1 cellular context compared by ENCODE assay signal in the genomic region with DNA sequence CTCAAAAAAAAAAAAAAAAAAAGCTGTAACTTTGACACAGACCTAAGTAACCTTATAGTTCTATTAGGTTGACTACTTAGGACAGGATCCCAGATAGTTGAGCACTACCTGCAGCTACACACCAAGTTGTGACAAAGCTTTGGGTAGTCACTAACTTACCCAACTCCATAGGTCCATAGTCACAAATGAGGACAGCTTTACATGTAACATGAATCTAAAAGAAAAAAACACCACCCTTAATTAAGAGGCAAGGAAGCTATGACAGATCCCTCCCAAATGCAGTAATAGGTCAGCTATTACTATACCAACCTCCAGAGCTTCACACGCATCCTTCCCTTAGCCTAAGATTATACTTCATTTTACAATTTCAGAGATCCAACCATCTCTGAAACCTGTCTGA.
TF ChIP-seq lines count a peak whose summit lies in the region.

No MANE protein-coding gene starts in this region.

TF ChIP-seq in A549, 52 proteins besides CTCF, POLR2A, EP300 and RAD21 (continued from another document):
- TF ChIP-seq, protein P1, sequence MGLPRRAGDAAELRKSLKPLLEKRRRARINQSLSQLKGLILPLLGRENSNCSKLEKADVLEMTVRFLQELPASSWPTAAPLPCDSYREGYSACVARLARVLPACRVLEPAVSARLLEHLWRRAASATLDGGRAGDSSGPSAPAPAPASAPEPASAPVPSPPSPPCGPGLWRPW (IDR thresholded peaks at IDR 0.05) = no peak
- no peak for TF ChIP-seq MYC (IDR thresholded peaks at IDR 0.05; ENCODE audit: borderline replicate concordance, low read length)
- no peak for TF ChIP-seq ZC3H11A (IDR thresholded peaks at IDR 0.05)
- TF ChIP-seq, protein P2, sequence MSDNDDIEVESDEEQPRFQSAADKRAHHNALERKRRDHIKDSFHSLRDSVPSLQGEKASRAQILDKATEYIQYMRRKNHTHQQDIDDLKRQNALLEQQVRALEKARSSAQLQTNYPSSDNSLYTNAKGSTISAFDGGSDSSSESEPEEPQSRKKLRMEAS (IDR thresholded peaks at IDR 0.05) = no peak
